1 cellular context compared by ENCODE assay signal in genomic region chr20:36826556-36827244, GRCh38.
TF ChIP-seq lines count a peak whose summit lies in the region.

No MANE protein-coding gene starts in this region.

TF ChIP-seq in HEK293, 187 proteins besides CTCF, POLR2A, EP300 and RAD21 (continued from another document):
- 0 out of 2 replicates have a peak, but pooled peaks have one; percentile 31 for TF ChIP-seq ZNF639 (tag by site-specific recombination; IDR thresholded peaks at IDR 0.05)
- TF ChIP-seq ZNF664 (tag by site-specific recombination; IDR thresholded peaks at IDR 0.05), result peak; percentile 83
- peak; percentile 55; the same call in 1 of the 2 replicates for TF ChIP-seq GFI1B (tag by site-specific recombination; IDR thresholded peaks at IDR 0.05)
- TF ChIP-seq ZNF555 (tag by site-specific recombination; conservative IDR thresholded peaks at IDR 0.05), result peak; percentile 70
- peak; percentile 91 for TF ChIP-seq ZNF518A (tag by site-specific recombination; conservative IDR thresholded peaks at IDR 0.05; ENCODE audit: low read depth)
- 0 out of 2 replicates have a peak, but pooled peaks have one; percentile 7 for TF ChIP-seq AEBP2 (tag by site-specific recombination; IDR thresholded peaks at IDR 0.05; ENCODE audit: borderline replicate concordance)
- peak; percentile 57; the same call in 1 of the 2 replicates for TF ChIP-seq ZNF560 (tag by site-specific recombination; IDR thresholded peaks at IDR 0.05; ENCODE audit: borderline replicate concordance)
- TF ChIP-seq ZBTB21 (tag by site-specific recombination; IDR thresholded peaks at IDR 0.05), result 0 out of 2 replicates have a peak, but pooled peaks have one; percentile 30
- peak; percentile 22; the same call in 1 of the 2 replicates for TF ChIP-seq ZNF292 (tag by site-specific recombination; IDR thresholded peaks at IDR 0.05; ENCODE audit: borderline replicate concordance, low read depth)
- TF ChIP-seq ZNF654 (tag by site-specific recombination; IDR thresholded peaks at IDR 0.05; ENCODE audit: low read depth), result peak; percentile 42
- no peak for TF ChIP-seq ZNF501 (tag by site-specific recombination; IDR thresholded peaks at IDR 0.05)
- TF ChIP-seq ZBTB6 (tag by site-specific recombination; IDR thresholded peaks at IDR 0.05), result no peak
- no peak for TF ChIP-seq PATZ1 (tag by site-specific recombination; IDR thresholded peaks at IDR 0.05)
- TF ChIP-seq KLF10 (tag by site-specific recombination; IDR thresholded peaks at IDR 0.05), result no peak
- peak; percentile 68 for TF ChIP-seq REST (tag by site-specific recombination; IDR thresholded peaks at IDR 0.05)
- TF ChIP-seq ZNF394 (tag by site-specific recombination; IDR thresholded peaks at IDR 0.05; ENCODE audit: borderline replicate concordance), result peak; percentile 95
- TF ChIP-seq GLI2 (tag by site-specific recombination; IDR thresholded peaks at IDR 0.05; ENCODE audit: borderline replicate concordance, low read depth), result peak; percentile 49; the same call in 1 of the 2 replicates
- TF ChIP-seq ZNF558 (tag by site-specific recombination; IDR thresholded peaks at IDR 0.05), result peak; percentile 79
- no peak for TF ChIP-seq ZNF174 (tag by site-specific recombination; IDR thresholded peaks at IDR 0.05)
- 0 out of 2 replicates have a peak, but pooled peaks have one; percentile 42 for TF ChIP-seq ZNF514 (tag by site-specific recombination; IDR thresholded peaks at IDR 0.05)
